In genomic region chr2:176200971-176201370, GRCh38 we compare ENCODE assay signal across 3 cellular contexts.
A peak's percentile ranks its signal among the peaks of the same experiment; 100 is the strongest.
TF ChIP-seq lines count a peak whose summit lies in the region.

No MANE protein-coding gene starts in this region.

TF ChIP-seq in GM12891, 5 proteins besides CTCF, POLR2A, EP300 and RAD21:
- no peak for TF ChIP-seq TAF1 (IDR thresholded peaks at IDR 0.05; ENCODE audit: low read depth, low read length)
- no peak for TF ChIP-seq POU2F2 (IDR thresholded peaks at IDR 0.05; ENCODE audit: low read depth, low read length)
- no peak for TF ChIP-seq SPI1 (IDR thresholded peaks at IDR 0.05; ENCODE audit: low read depth, low read length)
- TF ChIP-seq PAX5 (IDR thresholded peaks at IDR 0.05; ENCODE audit: insufficient read depth, low read length, severe bottlenecking): no peak
- TF ChIP-seq POLR2AphosphoS5 (IDR thresholded peaks at IDR 0.05; ENCODE audit: low read depth, low read length): no peak

TF ChIP-seq in K562, 482 proteins besides CTCF, POLR2A, EP300 and RAD21:
- no peak for TF ChIP-seq PRMT5 (CRISPR knock-in tag; IDR thresholded peaks at IDR 0.05)
- no peak for TF ChIP-seq ZNF780A (CRISPR knock-in tag; IDR thresholded peaks at IDR 0.05)
- no peak for TF ChIP-seq TBL1XR1 (IDR thresholded peaks at IDR 0.05; ENCODE audit: low read length in 2 of 2)
- TF ChIP-seq MTA3 (IDR thresholded peaks at IDR 0.05; ENCODE audit: borderline replicate concordance): no peak
- no peak for TF ChIP-seq C11orf30 (IDR thresholded peaks at IDR 0.05; ENCODE audit: low read depth)
- TF ChIP-seq ZNF23 (CRISPR knock-in tag; IDR thresholded peaks at IDR 0.05): no peak
- TF ChIP-seq GTF3C2 (IDR thresholded peaks at IDR 0.05; ENCODE audit: borderline replicate concordance, extremely low read depth, insufficient read length): no peak

TF ChIP-seq in HepG2, 621 proteins besides CTCF, POLR2A, EP300 and RAD21 (continues in another document):
- TF ChIP-seq RXRB (CRISPR knock-in tag; IDR thresholded peaks at IDR 0.05; ENCODE audit: borderline replicate concordance) (0 out of 2 replicates have a peak, but pooled peaks have one; percentile 18), HDAC2 (CRISPR knock-in tag; IDR thresholded peaks at IDR 0.05) (no peak), ZNF501 (CRISPR knock-in tag; IDR thresholded peaks at IDR 0.05) (peak; percentile 41; the same call in 1 of the 2 replicates), FOXP1 (IDR thresholded peaks at IDR 0.05) (no peak), FOXP1 (CRISPR knock-in tag; IDR thresholded peaks at IDR 0.05) (peak; percentile 17; the same call in 1 of the 2 replicates), ARID5B (CRISPR knock-in tag; IDR thresholded peaks at IDR 0.05) (peak; percentile 33; the same call in 1 of the 2 replicates), HOXA3 (CRISPR knock-in tag; IDR thresholded peaks at IDR 0.05) (0 out of 2 replicates have a peak, but pooled peaks have one; percentile 19), PHF21A (CRISPR knock-in tag; IDR thresholded peaks at IDR 0.05) (no peak), RXRA (CRISPR knock-in tag; IDR thresholded peaks at IDR 0.05) (peak; percentile 36; the same call in 1 of the 2 replicates), AHDC1 (CRISPR knock-in tag; IDR thresholded peaks at IDR 0.05; ENCODE audit: borderline replicate concordance) (0 out of 2 replicates have a peak, but pooled peaks have one; percentile 18), ASH2L (IDR thresholded peaks at IDR 0.05; ENCODE audit: insufficient read length, low read depth, low read length) (no peak), FOXP4 (CRISPR knock-in tag; IDR thresholded peaks at IDR 0.05) (0 out of 2 replicates have a peak, but pooled peaks have one; percentile 16), ZBTB33 (CRISPR knock-in tag; IDR thresholded peaks at IDR 0.05) (peak; percentile 48; the same call in 1 of the 2 replicates), TBX2 (CRISPR knock-in tag; IDR thresholded peaks at IDR 0.05; ENCODE audit: borderline replicate concordance) (peak; percentile 66), RARA (CRISPR knock-in tag; IDR thresholded peaks at IDR 0.05) (0 out of 2 replicates have a peak, but pooled peaks have one; percentile 23), ZBTB38 (CRISPR knock-in tag; IDR thresholded peaks at IDR 0.05) (peak; percentile 80), HHEX (CRISPR knock-in tag; IDR thresholded peaks at IDR 0.05) (0 out of 2 replicates have a peak, but pooled peaks have one; percentile 27), TAF15 (IDR thresholded peaks at IDR 0.05; ENCODE audit: low read depth, low read length, poor library complexity, severe bottlenecking) (no peak), ZNF790 (CRISPR knock-in tag; IDR thresholded peaks at IDR 0.05; ENCODE audit: borderline replicate concordance) (no peak), HDAC1 (CRISPR knock-in tag; IDR thresholded peaks at IDR 0.05) (peak; percentile 44; the same call in 1 of the 2 replicates), ZMYM3 (CRISPR knock-in tag; IDR thresholded peaks at IDR 0.05) (peak; percentile 57; the same call in 1 of the 2 replicates), TCF7 (IDR thresholded peaks at IDR 0.05; ENCODE audit: low read depth) (peak; percentile 44; the same call in 1 of the 2 replicates), SALL1 (CRISPR knock-in tag; IDR thresholded peaks at IDR 0.05) (peak; percentile 61), ZBTB4 (CRISPR knock-in tag; IDR thresholded peaks at IDR 0.05; ENCODE audit: borderline replicate concordance) (no peak), ZFX (CRISPR knock-in tag; IDR thresholded peaks at IDR 0.05; ENCODE audit: low read depth) (peak; percentile 69)
- TF ChIP-seq, protein P1, sequence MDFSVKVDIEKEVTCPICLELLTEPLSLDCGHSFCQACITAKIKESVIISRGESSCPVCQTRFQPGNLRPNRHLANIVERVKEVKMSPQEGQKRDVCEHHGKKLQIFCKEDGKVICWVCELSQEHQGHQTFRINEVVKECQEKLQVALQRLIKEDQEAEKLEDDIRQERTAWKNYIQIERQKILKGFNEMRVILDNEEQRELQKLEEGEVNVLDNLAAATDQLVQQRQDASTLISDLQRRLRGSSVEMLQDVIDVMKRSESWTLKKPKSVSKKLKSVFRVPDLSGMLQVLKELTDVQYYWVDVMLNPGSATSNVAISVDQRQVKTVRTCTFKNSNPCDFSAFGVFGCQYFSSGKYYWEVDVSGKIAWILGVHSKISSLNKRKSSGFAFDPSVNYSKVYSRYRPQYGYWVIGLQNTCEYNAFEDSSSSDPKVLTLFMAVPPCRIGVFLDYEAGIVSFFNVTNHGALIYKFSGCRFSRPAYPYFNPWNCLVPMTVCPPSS (IDR thresholded peaks at IDR 0.05): no peak
- TF ChIP-seq, protein P2, sequence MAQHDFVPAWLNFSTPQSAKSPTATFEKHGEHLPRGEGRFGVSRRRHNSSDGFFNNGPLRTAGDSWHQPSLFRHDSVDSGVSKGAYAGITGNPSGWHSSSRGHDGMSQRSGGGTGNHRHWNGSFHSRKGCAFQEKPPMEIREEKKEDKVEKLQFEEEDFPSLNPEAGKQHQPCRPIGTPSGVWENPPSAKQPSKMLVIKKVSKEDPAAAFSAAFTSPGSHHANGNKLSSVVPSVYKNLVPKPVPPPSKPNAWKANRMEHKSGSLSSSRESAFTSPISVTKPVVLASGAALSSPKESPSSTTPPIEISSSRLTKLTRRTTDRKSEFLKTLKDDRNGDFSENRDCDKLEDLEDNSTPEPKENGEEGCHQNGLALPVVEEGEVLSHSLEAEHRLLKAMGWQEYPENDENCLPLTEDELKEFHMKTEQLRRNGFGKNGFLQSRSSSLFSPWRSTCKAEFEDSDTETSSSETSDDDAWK (CRISPR knock-in tag; IDR thresholded peaks at IDR 0.05): no peak
